In the genomic region with DNA sequence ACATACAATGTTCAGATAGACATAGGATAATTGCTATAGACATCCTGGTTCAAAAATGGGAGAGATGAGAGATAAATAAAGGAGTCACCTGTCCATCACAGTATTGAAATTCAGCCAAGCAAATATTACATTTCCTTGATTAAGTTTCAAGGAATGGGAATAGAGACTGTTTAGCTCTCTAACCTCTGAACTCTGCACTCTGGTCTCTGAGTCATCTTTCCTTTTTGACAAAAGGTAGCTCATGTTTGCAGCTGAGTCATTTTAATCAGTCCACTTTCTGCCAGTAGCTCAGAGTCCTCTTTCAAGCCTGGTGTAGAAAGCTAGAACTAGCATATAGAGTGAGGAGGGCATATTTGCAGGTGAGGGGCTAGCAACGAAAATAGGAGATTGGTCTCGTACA, we compare ENCODE assay signal across 1 cellular context.
TF ChIP-seq lines count a peak whose summit lies in the region.

No MANE protein-coding gene starts in this region.

TF ChIP-seq in endothelial cell of umbilical vein, 7 proteins besides CTCF, POLR2A, EP300 and RAD21:
- peak; percentile 98 for TF ChIP-seq FOS (IDR thresholded peaks at IDR 0.05; ENCODE audit: borderline replicate concordance, insufficient read depth, low read length)
- peak; percentile 75 for TF ChIP-seq GATA2 (IDR thresholded peaks at IDR 0.05; ENCODE audit: insufficient read depth, insufficient read length, low read depth, low read length)
- TF ChIP-seq JUN (IDR thresholded peaks at IDR 0.05; ENCODE audit: borderline replicate concordance, insufficient read depth, insufficient read length, low read depth), result peak; percentile 91
- peak; percentile 69 for TF ChIP-seq POLR2AphosphoS5 (IDR thresholded peaks at IDR 0.05; ENCODE audit: insufficient read depth, low read depth, low read length)
- TF ChIP-seq MYC (IDR thresholded peaks at IDR 0.05; ENCODE audit: low read depth, low read length), result no peak
- no peak for TF ChIP-seq EZH2 (IDR thresholded peaks at IDR 0.05; ENCODE audit: borderline replicate concordance, low read depth, low read length, severe bottlenecking)
- TF ChIP-seq, protein P1, sequence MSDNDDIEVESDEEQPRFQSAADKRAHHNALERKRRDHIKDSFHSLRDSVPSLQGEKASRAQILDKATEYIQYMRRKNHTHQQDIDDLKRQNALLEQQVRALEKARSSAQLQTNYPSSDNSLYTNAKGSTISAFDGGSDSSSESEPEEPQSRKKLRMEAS (IDR thresholded peaks at IDR 0.05; ENCODE audit: insufficient read depth, insufficient read length), result no peak
